In the genomic region with DNA sequence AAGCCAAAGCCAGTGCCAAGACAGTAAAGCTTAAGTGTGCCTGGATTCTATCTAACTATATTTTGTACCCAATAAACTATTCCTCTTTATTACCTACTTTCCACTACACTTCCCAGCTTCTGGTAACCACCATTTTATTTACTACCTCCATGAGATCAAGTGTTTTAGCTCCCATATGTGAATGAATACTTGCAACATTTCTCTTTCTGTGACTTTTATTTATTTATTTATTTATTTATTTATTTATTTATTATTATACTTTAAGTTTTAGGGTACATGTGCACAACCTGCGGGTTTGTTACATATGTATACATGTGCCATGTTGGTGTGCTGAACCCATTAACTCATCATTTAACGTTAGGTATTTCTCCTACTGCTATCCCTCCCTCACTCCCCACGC, we compare ENCODE assay signal across 8 cellular contexts.
"Had no signal": no experiment of that assay in that cellular context is flagged by ENCODE, and none has a peak within 500 bp of the region (broad histone marks: within the 10 kb centered on the region; RNA-seq: fewer than 3 reads in every experiment).

No MANE protein-coding gene starts in this region.

- ATAC-seq: GM12878 had no signal

- FAIRE-seq: G401.6, GM12878, GM12891, GM12892, GM18507, GM19239 had no signal

- DNase-seq: GDM1, GF-D8 had no signal

- H3K4me3 ChIP-seq: GM12878 had no signal
